In the genomic region with DNA sequence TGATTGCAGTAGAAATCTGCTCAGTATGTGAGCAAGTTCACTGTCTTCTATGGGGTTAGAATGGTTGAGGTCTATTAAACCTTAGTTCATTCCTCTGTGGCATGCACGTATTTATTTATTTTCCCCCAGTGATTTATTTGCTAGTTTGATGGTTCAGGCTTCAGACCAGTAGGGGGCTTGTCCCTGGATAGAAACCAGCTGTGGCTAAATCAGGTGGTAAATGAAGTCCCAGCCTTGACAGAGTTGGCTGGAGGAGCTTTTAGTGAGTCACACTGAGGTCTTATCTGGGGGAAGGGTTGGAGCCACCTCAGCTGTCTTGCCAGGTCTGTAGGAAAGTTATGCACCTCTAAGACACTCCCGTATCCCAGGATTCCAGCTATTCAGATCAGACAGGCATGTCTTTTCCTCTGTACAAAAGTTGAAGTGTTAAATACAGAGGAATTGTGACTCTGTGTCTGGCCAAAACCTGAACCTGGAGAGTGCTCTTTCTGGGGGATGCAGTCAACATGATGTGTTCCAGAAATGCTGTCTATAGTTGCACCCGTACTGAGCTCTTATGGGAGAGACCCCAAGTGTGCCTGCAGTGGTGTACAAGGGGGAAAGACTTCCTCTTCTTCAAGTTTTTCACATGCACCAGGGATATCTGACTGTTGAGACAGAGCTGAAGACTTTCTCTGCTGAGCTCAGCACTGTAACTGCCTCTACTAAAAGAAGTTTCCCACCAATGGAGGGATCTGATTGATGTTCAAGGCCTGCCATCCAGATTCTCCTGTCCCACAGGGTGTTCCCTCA, we compare ENCODE assay signal across 11 cellular contexts.
DNase-seq lines count a peak whose midpoint lies in the region; FAIRE-seq and TF ChIP-seq lines count a peak whose summit lies in the region.
"Had no signal": no experiment of that assay in that cellular context is flagged by ENCODE, and none has a peak within 500 bp of the region (broad histone marks: within the 10 kb centered on the region; RNA-seq: fewer than 3 reads in every experiment).

No MANE protein-coding gene starts in this region.

- POLR2A ChIA-PET in OCI-LY7 (lab: Charles Lee) = interaction anchor here (0.5 to 3.5 kb wide), 8 partner anchors 12 to 549 kb away, joined by 3 to 16 read pairs (median 4); no protein-coding TSS in a partner anchor

- peak; percentile 64 for FAIRE-seq in keratinocyte (lab: Jason Lieb, UNC)

- H3K27me3 ChIP-seq in keratinocyte (ENCODE audit: control insufficient read depth, extremely low read depth, insufficient read depth, low read length) = no peaks in the 10 kb centered on the region
- H3K27me3 ChIP-seq: cardiac muscle cell had no signal

- H3K79me2 ChIP-seq in OCI-LY7 (ENCODE audit: insufficient read depth, low read depth, low read length) (peaks cover 85% of the 10 kb centered on the region), keratinocyte (ENCODE audit: control insufficient read depth, insufficient read depth, low read length) (no peaks in the 10 kb centered on the region)

- H3K9ac ChIP-seq in keratinocyte (ENCODE audit: control insufficient read depth, extremely low read depth, insufficient read depth, low read length) = no peak overlapping the region

- H3K36me3 ChIP-seq in OCI-LY7 (ENCODE audit: insufficient read depth, low read length) (peaks cover 29% of the 10 kb centered on the region), keratinocyte (ENCODE audit: control insufficient read depth in 2 of 2, extremely low read depth in 1 of 2, insufficient read depth in 2 of 2, low read length in 2 of 2) (no peaks in the 10 kb centered on the region)
- H3K36me3 ChIP-seq: cardiac muscle cell had no signal

- no peaks in the 10 kb centered on the region for H4K20me1 ChIP-seq in OCI-LY7 (ENCODE audit: insufficient read depth, low read length)
- H4K20me1 ChIP-seq in keratinocyte (ENCODE audit: control insufficient read depth, extremely low read depth, insufficient read depth, low read length) = no peaks in the 10 kb centered on the region

- H3K9me1 ChIP-seq in keratinocyte (ENCODE audit: control insufficient read depth, extremely low read depth, insufficient read depth, low read length) = no peaks in the 10 kb centered on the region

- intact Hi-C loops in OCI-LY7 (cut with micrococcal nuclease; ENCODE audit: unreplicated experiment) = loop anchor here (1.0 kb wide), 1 partner anchor 24 kb away; no protein-coding TSS in a partner anchor

- no TSS peak for BruUV-seq in OCI-LY7 (replicated peaks; lab: Mats Ljungman, UMichigan)

- CTCF ChIA-PET in OCI-LY7 (lab: Charles Lee; ENCODE audit: unreplicated experiment) = interaction anchor here (0.7 to 2.1 kb wide), 2 partner anchors 18 to 25 kb away, joined by 4 to 22 read pairs; no protein-coding TSS in a partner anchor

- H3K4me1 ChIP-seq in OCI-LY7 (ENCODE audit: insufficient read depth, low read length, poor library complexity, severe bottlenecking) = peaks cover 53% of the 10 kb centered on the region
- no peaks in the 10 kb centered on the region for H3K4me1 ChIP-seq in keratinocyte (ENCODE audit: control insufficient read depth, extremely low read depth, insufficient read depth, low read length)

- H3K27ac ChIP-seq in OCI-LY7 (ENCODE audit: low read depth, low read length, poor library complexity, severe bottlenecking) = peak overlapping the region; percentile 98
- H3K27ac ChIP-seq in keratinocyte (ENCODE audit: control insufficient read depth, insufficient read depth, low read length) = no peak overlapping the region
- H3K27ac ChIP-seq: cardiac muscle cell had no signal

- dilution Hi-C loops in keratinocyte (cut with MboI; ENCODE audit: extremely low pct_ligation_motif_present, low sequenced_read_pairs) = no loop called here

- peak; percentile 31 for TF ChIP-seq CTCF in GM20000 (IDR thresholded peaks at IDR 0.05; ENCODE audit: extremely low read depth, missing control alignments)
- TF ChIP-seq CTCF in OCI-LY7 (conservative IDR thresholded peaks at IDR 0.05; ENCODE audit: low read length) = peak; percentile 83
- TF ChIP-seq CTCF in keratinocyte (optimal IDR thresholded peaks at IDR 0.05 in 1 of 3, IDR thresholded peaks at IDR 0.05 in 1 of 3, conservative IDR thresholded peaks at IDR 0.05 in 1 of 3; ENCODE audit: extremely low read depth in 1 of 3, insufficient read depth in 2 of 3, low read length in 3 of 3) = peak in 1 of 3 experiments; percentile 4

- H3K9me3 ChIP-seq in OCI-LY7 (ENCODE audit: low read length) = peaks cover 6% of the 10 kb centered on the region; the same call in 1 of the 2 replicates
- no peaks in the 10 kb centered on the region for H3K9me3 ChIP-seq in keratinocyte (ENCODE audit: control insufficient read depth, low read depth, low read length)

- H3K4me2 ChIP-seq in OCI-LY7 (ENCODE audit: low read length) = peak overlapping the region; percentile 93
- H3K4me2 ChIP-seq in keratinocyte (ENCODE audit: control insufficient read depth, extremely low read depth, insufficient read depth, low read depth, low read length) = no peak overlapping the region

- H2AFZ ChIP-seq in OCI-LY7 (ENCODE audit: low read length) (no peak overlapping the region), keratinocyte (ENCODE audit: control insufficient read depth, low read length) (no peak overlapping the region)

- DNase-seq in COR-L47 (lab: John Stamatoyannopoulos, UW) (peak; percentile 25), GM20000 (ENCODE audit: low spot score) (peak; percentile 30), OCI-LY7 (ENCODE audit: low spot score) (peak; percentile 90), keratinocyte (ENCODE audit: low read depth, low spot score) (no peak), COLO829 (ENCODE audit: low spot score) (no peak), AG08395 (ENCODE audit: low spot score) (no peak), NCI-H524 (lab: John Stamatoyannopoulos, UW) (no peak)
- DNase-seq in effector CD8-positive, alpha-beta T cell (lab: John Stamatoyannopoulos, UW) = no peak
- DNase-seq: hippocampal formation, NCI-H2081 treated with DMSO at 0.1 percent for 48 hours had no signal

- H3K9me2 ChIP-seq in OCI-LY7 (ENCODE audit: insufficient read depth, low read length) = no peaks in the 10 kb centered on the region

- H3K4me3 ChIP-seq in OCI-LY7 (ENCODE audit: low read depth, low read length, poor library complexity, severe bottlenecking) (peak overlapping the region; percentile 87), keratinocyte (ENCODE audit: control insufficient read depth in 2 of 3, extremely low read depth in 1 of 3, insufficient read depth in 2 of 3, low read depth in 1 of 3, low read length in 3 of 3) (no peak overlapping the region)
- H3K4me3 ChIP-seq: cardiac muscle cell had no signal

Comparison
In these comparisons a context has a peak if more than half of its experiments do, and no peak if none do; other contexts are left out.
1. DNase-seq: peak in COR-L47 (single experiment), GM20000 (single experiment) and OCI-LY7 (single experiment); none in keratinocyte (single experiment), COLO829 (single experiment), effector CD8-positive, alpha-beta T cell (single experiment), AG08395 (single experiment) and NCI-H524 (0 of 2).